In genomic region chr17:69418535-69418934, GRCh38 we compare ENCODE assay signal across 12 cellular contexts.
"Had no signal": no experiment of that assay in that cellular context is flagged by ENCODE, and none has a peak within 500 bp of the region (broad histone marks: within the 10 kb centered on the region; RNA-seq: fewer than 3 reads in every experiment).

No MANE protein-coding gene starts in this region.

- H3K27me3 Mint-ChIP-seq: activated CD4-positive, alpha-beta T cell treated with anti-CD3 and anti-CD28 coated beads, Interleukin-2, amount 10 ng/mL, durations not matched to agents 7 days and 5 days had no signal

- H3K4me3 Mint-ChIP-seq: activated CD4-positive, alpha-beta T cell treated with anti-CD3 and anti-CD28 coated beads, Interleukin-2, amount 10 ng/mL, durations not matched to agents 7 days and 5 days; T-helper 1 cell treated with Interleukin-12 subunit alpha and Interleukin-12 subunit beta and Interleukin-4 antibody, amounts not matched to agents 30 μg/mL and 1 μg/mL, for 36 hours had no signal

- ATAC-seq: activated naive CD4-positive, alpha-beta T cell treated with anti-CD3 and anti-CD28 coated beads, Interleukin-2, amount 50 U/mL, for 72 hours had no signal

- H3K27ac ChIP-seq: dorsolateral prefrontal cortex, stomach, uterus had no signal

- H3K4me3 ChIP-seq: stomach, uterus had no signal

- FAIRE-seq: bronchial epithelial cell had no signal

- H3K9me3 ChIP-seq: esophagus squamous epithelium, stomach, uterus had no signal

- H3K9me3 Mint-ChIP-seq: activated naive CD4-positive, alpha-beta T cell treated with anti-CD3 and anti-CD28 coated beads, Interleukin-2, amount 50 U/mL, for 72 hours; T-helper 1 cell treated with Interleukin-12 subunit alpha and Interleukin-12 subunit beta and Interleukin-4 antibody, amounts not matched to agents 30 μg/mL and 1 μg/mL, for 36 hours had no signal

- H3K36me3 ChIP-seq: esophagus squamous epithelium, stomach, uterus had no signal

- DNase-seq: activated CD4-positive, alpha-beta T cell treated with anti-CD3 and anti-CD28 coated beads, Interleukin-2, amount 10 ng/mL, durations not matched to agents 7 days and 5 days; activated CD4-positive, CD25-positive, alpha-beta regulatory T cell; activated effector memory CD4-positive, alpha-beta T cell treated with anti-CD3 and anti-CD28 coated beads, Interleukin-2, amount 50 U/mL, for 16 hours; aorta; dorsolateral prefrontal cortex; esophagus squamous epithelium; head of caudate nucleus; stomach; uterus had no signal

- H3K4me1 ChIP-seq: uterus had no signal

- H3K27ac Mint-ChIP-seq: activated CD4-positive, alpha-beta T cell treated with anti-CD3 and anti-CD28 coated beads, Interleukin-2, amount 10 ng/mL, durations not matched to agents 7 days and 5 days; activated naive CD4-positive, alpha-beta T cell treated with anti-CD3 and anti-CD28 coated beads, Interleukin-2, amount 50 U/mL, for 72 hours; T-helper 1 cell treated with Interleukin-12 subunit alpha and Interleukin-12 subunit beta and Interleukin-4 antibody, amounts not matched to agents 30 μg/mL and 1 μg/mL, for 36 hours had no signal
